Comparison of ENCODE assay signal across 10 cellular contexts in genomic region chr3:187889601-187890404, GRCh38.
A peak's percentile ranks its signal among the peaks of the same experiment; 100 is the strongest.
DNase-seq lines count a peak whose midpoint lies in the region; ATAC-seq and TF ChIP-seq lines count a peak whose summit lies in the region.
"Had no signal": no experiment of that assay in that cellular context is flagged by ENCODE, and none has a peak within 500 bp of the region (broad histone marks: within the 10 kb centered on the region; RNA-seq: fewer than 3 reads in every experiment).

No MANE protein-coding gene starts in this region.

- CTCF ChIA-PET in Calu3 (lab: Charles Lee), result interaction anchor here (0.7 kb wide), 1 partner anchor 142 kb away, joined by 3 read pairs; no protein-coding TSS in a partner anchor

- H3K4me1 ChIP-seq in right cardiac atrium (ENCODE audit: control insufficient read depth, insufficient read depth, low read length) (peaks cover 5% of the 10 kb centered on the region), tibial nerve (peaks cover 0 to 8% (median 0%) of the 10 kb centered on the region in 4 donors)

- H3K9me3 ChIP-seq in right cardiac atrium (ENCODE audit: control insufficient read depth, low read length), result no peaks in the 10 kb centered on the region
- H3K9me3 ChIP-seq in tibial nerve, result no peaks in the 10 kb centered on the region
- H3K9me3 ChIP-seq: spleen had no signal

- no peaks in the 10 kb centered on the region for H3K36me3 ChIP-seq in tibial nerve
- H3K36me3 ChIP-seq: spleen had no signal

- ATAC-seq in activated T-cell treated with anti-CD3 and anti-CD28 coated beads, Interleukin-2, amount 50 U/mL, for 72 hours (replicated peaks in 1 of 2), result no peak
- no peak for ATAC-seq in activated T-cell treated with anti-CD3 and anti-CD28 coated beads, Interleukin-2, amount 50 U/mL, for 4 hours
- ATAC-seq in right cardiac atrium (peak; percentile 57 to 61), GM18867 (IDR thresholded peaks at IDR 0.05; ENCODE audit: unreplicated experiment) (no peak)

- TF ChIP-seq POLR2A in tibial nerve (IDR thresholded peaks at IDR 0.05), result no peak

- intact Hi-C loops in right cardiac atrium (cut with DNase I), result no loop called here
- intact Hi-C loops in Calu3 (cut with micrococcal nuclease; ENCODE audit: unreplicated experiment), result no loop called here

- DNase-seq in activated T-cell treated with anti-CD3 and anti-CD28 coated beads, Interleukin-2, amount 50 U/mL, for 72 hours, result no peak
- no peak for DNase-seq in activated T-cell treated with anti-CD3 and anti-CD28 coated beads, Interleukin-2, amount 50 U/mL, for 4 hours
- DNase-seq in SKM-1 (lab: John Stamatoyannopoulos, UW; ENCODE audit: unreplicated experiment) (peak; percentile 56), right cardiac atrium (no peak), tibial nerve (ENCODE audit: low spot score in 2 of 2) (peak; percentile 19 to 51), Calu3 (no peak), NCI-H2107 (lab: John Stamatoyannopoulos, UW) (no peak)
- DNase-seq: RPMI8226, spleen had no signal

- H3K27ac Mint-ChIP-seq in activated T-cell treated with anti-CD3 and anti-CD28 coated beads, Interleukin-2, amount 50 U/mL, for 72 hours, result no peak overlapping the region
- H3K27ac Mint-ChIP-seq in Calu3 (ENCODE audit: unreplicated experiment), result no peak overlapping the region

- H3K36me3 Mint-ChIP-seq in activated T-cell treated with anti-CD3 and anti-CD28 coated beads, Interleukin-2, amount 50 U/mL, for 72 hours (ENCODE audit: insufficient read depth in 2 of 2), result peaks cover 0 to 4% of the 10 kb centered on the region in 2 donors
- no peaks in the 10 kb centered on the region for H3K36me3 Mint-ChIP-seq in activated T-cell treated with anti-CD3 and anti-CD28 coated beads, Interleukin-2, amount 50 U/mL, for 4 hours (ENCODE audit: insufficient read depth)
- H3K36me3 Mint-ChIP-seq in Calu3 (ENCODE audit: insufficient read depth, unreplicated experiment), result no peaks in the 10 kb centered on the region

- H3K27me3 Mint-ChIP-seq in activated T-cell treated with anti-CD3 and anti-CD28 coated beads, Interleukin-2, amount 50 U/mL, for 72 hours (ENCODE audit: low read depth), result no peaks in the 10 kb centered on the region
- H3K27me3 Mint-ChIP-seq in activated T-cell treated with anti-CD3 and anti-CD28 coated beads, Interleukin-2, amount 50 U/mL, for 4 hours (ENCODE audit: low read depth), result no peaks in the 10 kb centered on the region
- no peaks in the 10 kb centered on the region for H3K27me3 Mint-ChIP-seq in Calu3 (ENCODE audit: unreplicated experiment)

- 87% methylated on average over 19 of the region's 20 CpGs for WGBS in right cardiac atrium
- WGBS in tibial nerve, 2 donors, result 90% methylated on average over 19 to 20 of the region's 20 CpGs

- H3K4me3 Mint-ChIP-seq in activated T-cell treated with anti-CD3 and anti-CD28 coated beads, Interleukin-2, amount 50 U/mL, for 72 hours, result peak overlapping the region; percentile 15 to 27
- H3K4me3 Mint-ChIP-seq in activated T-cell treated with anti-CD3 and anti-CD28 coated beads, Interleukin-2, amount 50 U/mL, for 4 hours, result no peak overlapping the region
- no peak overlapping the region for H3K4me3 Mint-ChIP-seq in Calu3 (ENCODE audit: low read depth, unreplicated experiment)

- no peak for TF ChIP-seq CTCF in tibial nerve (IDR thresholded peaks at IDR 0.05)
- TF ChIP-seq CTCF in Calu3 (IDR thresholded peaks at IDR 0.05; ENCODE audit: unreplicated experiment), result no peak

- H3K27me3 ChIP-seq in right cardiac atrium (ENCODE audit: control insufficient read depth, insufficient read depth) (no peaks in the 10 kb centered on the region), tibial nerve (no peaks in the 10 kb centered on the region)
- H3K27me3 ChIP-seq: spleen had no signal

- no TSS peak for BruUV-seq in Calu3 (replicated peaks; lab: Mats Ljungman, UMichigan)

- H3K4me3 ChIP-seq in right cardiac atrium (ENCODE audit: low read length) (no peak overlapping the region), tibial nerve (no peak overlapping the region)

- H3K4me1 Mint-ChIP-seq in activated T-cell treated with anti-CD3 and anti-CD28 coated beads, Interleukin-2, amount 50 U/mL, for 72 hours (ENCODE audit: low read depth), result peaks cover 9% of the 10 kb centered on the region
- H3K4me1 Mint-ChIP-seq in activated T-cell treated with anti-CD3 and anti-CD28 coated beads, Interleukin-2, amount 50 U/mL, for 4 hours (ENCODE audit: low read depth), result peaks cover 6% of the 10 kb centered on the region
- H3K4me1 Mint-ChIP-seq in Calu3 (ENCODE audit: low read depth, unreplicated experiment), result peaks cover 7% of the 10 kb centered on the region

- TF ChIP-seq EP300 in tibial nerve (IDR thresholded peaks at IDR 0.05), result peak in 1 of 2 donors; percentile 61

- H3K27ac ChIP-seq in right cardiac atrium (ENCODE audit: low read length) (no peak overlapping the region), tibial nerve (no peak overlapping the region)

- H3K9me3 Mint-ChIP-seq in activated T-cell treated with anti-CD3 and anti-CD28 coated beads, Interleukin-2, amount 50 U/mL, for 72 hours, result no peaks in the 10 kb centered on the region
- H3K9me3 Mint-ChIP-seq in activated T-cell treated with anti-CD3 and anti-CD28 coated beads, Interleukin-2, amount 50 U/mL, for 4 hours, result no peaks in the 10 kb centered on the region
- peaks cover 4% of the 10 kb centered on the region for H3K9me3 Mint-ChIP-seq in Calu3 (ENCODE audit: low read depth, unreplicated experiment)

Comparison
In these comparisons a context has a peak if more than half of its experiments do, and no peak if none do; other contexts are left out.
1. H3K4me3 Mint-ChIP-seq: peak in activated T-cell treated with anti-CD3 and anti-CD28 coated beads, Interleukin-2, amount 50 U/mL, for 72 hours (2 of 2); none in activated T-cell treated with anti-CD3 and anti-CD28 coated beads, Interleukin-2, amount 50 U/mL, for 4 hours (single experiment) and Calu3 (single experiment).
2. ATAC-seq: peak in right cardiac atrium (2 of 2); none in activated T-cell treated with anti-CD3 and anti-CD28 coated beads, Interleukin-2, amount 50 U/mL, for 72 hours (0 of 2), activated T-cell treated with anti-CD3 and anti-CD28 coated beads, Interleukin-2, amount 50 U/mL, for 4 hours (0 of 2) and GM18867 (single experiment).
3. DNase-seq: peak in SKM-1 (single experiment) and tibial nerve (2 of 2); none in activated T-cell treated with anti-CD3 and anti-CD28 coated beads, Interleukin-2, amount 50 U/mL, for 72 hours (0 of 2), activated T-cell treated with anti-CD3 and anti-CD28 coated beads, Interleukin-2, amount 50 U/mL, for 4 hours (single experiment), right cardiac atrium (0 of 3), Calu3 (single experiment) and NCI-H2107 (single experiment).